Comparison of ENCODE assay signal across 10 cellular contexts in the genomic region with DNA sequence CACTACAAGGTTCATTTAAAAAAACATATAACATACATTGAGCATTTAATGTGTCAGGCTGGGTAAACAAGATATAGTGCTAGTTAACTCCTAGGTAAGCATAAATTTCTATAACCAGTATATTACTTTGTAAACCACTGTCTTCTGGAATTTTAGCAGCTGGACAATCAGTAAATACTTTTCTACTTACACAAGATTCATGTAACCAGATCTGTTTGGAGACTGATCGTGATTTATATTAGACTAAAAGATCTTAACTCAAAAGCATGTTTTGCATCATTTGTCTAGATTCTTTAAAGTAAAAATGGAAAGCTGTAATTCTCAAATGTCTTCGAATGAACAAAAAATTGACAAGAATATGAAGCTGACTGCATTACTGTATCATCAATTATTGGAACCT. TPM values are rescaled to one million over a fixed set of nuclear protein-coding genes. Genes with fewer than 3 reads are reported as not detected.
A peak's percentile ranks its signal among the peaks of the same experiment; 100 is the strongest.
DNase-seq lines count a peak whose midpoint lies in the region; ATAC-seq and TF ChIP-seq lines count a peak whose summit lies in the region.
"Had no signal": no experiment of that assay in that cellular context is flagged by ENCODE, and none has a peak within 500 bp of the region (broad histone marks: within the 10 kb centered on the region; RNA-seq: fewer than 3 reads in every experiment).

No MANE protein-coding gene starts in this region.

- DNase-seq in WTC11 (ENCODE audit: low spot score) = no peak
- peak; percentile 11 for DNase-seq in iris pigment epithelial cell (ENCODE audit: low read depth)
- DNase-seq in stimulated activated effector memory CD8-positive, alpha-beta T cell treated with anti-CD3 and anti-CD28 coated beads, Interleukin-12 subunit alpha, Interleukin-12 subunit beta, amount 100 ng/mL, for 72 hours (ENCODE audit: low spot score in 2 of 2) = no peak
- DNase-seq in brain microvascular endothelial cell = no peak
- no peak for DNase-seq in AG08395 (ENCODE audit: low spot score)
- DNase-seq in HuH-7.5 (ENCODE audit: low spot score) = no peak
- DNase-seq: activated CD8-positive, alpha-beta memory T cell treated with anti-CD3 and anti-CD28 coated beads for 24 hours; left ventricle myocardium superior; NCI-H524 had no signal

- H3K27me3 ChIP-seq in HUES48 (ENCODE audit: control insufficient read depth, insufficient read depth, low read length) = peaks cover 12% of the 10 kb centered on the region; the same call in 1 of the 2 replicates
- no peaks in the 10 kb centered on the region for H3K27me3 ChIP-seq in brain microvascular endothelial cell (replicated peaks)

- no peaks in the 10 kb centered on the region for H3K9me3 ChIP-seq in HUES48 (ENCODE audit: control insufficient read depth, insufficient read depth, low read length)

- CTCF ChIA-PET in WTC11 (lab: Charles Lee) = interaction anchor here (0.7 to 2.7 kb wide), 6 partner anchors 15 to 179 kb away, joined by 3 to 9 read pairs (median 5); a partner anchor contains a TSS

- H3K36me3 ChIP-seq in HUES48 (ENCODE audit: control insufficient read depth, insufficient read depth, low read length) = no peaks in the 10 kb centered on the region
- no peaks in the 10 kb centered on the region for H3K36me3 ChIP-seq in brain microvascular endothelial cell (replicated peaks)

- no peak overlapping the region for H3K27ac ChIP-seq in HUES48 (ENCODE audit: low read depth, low read length)
- no peak overlapping the region for H3K27ac ChIP-seq in brain microvascular endothelial cell

- no peaks in the 10 kb centered on the region for H3K9me3 Mint-ChIP-seq in WTC11
- H3K9me3 Mint-ChIP-seq in stimulated activated effector memory CD8-positive, alpha-beta T cell treated with anti-CD3 and anti-CD28 coated beads, Interleukin-12 subunit alpha, Interleukin-12 subunit beta, amount 100 ng/mL, for 72 hours = no peaks in the 10 kb centered on the region

- TF ChIP-seq CTCF in WTC11 (IDR thresholded peaks at IDR 0.05) = no peak
- no peak for TF ChIP-seq CTCF in brain microvascular endothelial cell (IDR thresholded peaks at IDR 0.05; ENCODE audit: low read depth, low read length, missing control alignments)

- H3K4me1 Mint-ChIP-seq in WTC11 = peaks cover 22% of the 10 kb centered on the region
- peaks cover 19% of the 10 kb centered on the region for H3K4me1 Mint-ChIP-seq in stimulated activated effector memory CD8-positive, alpha-beta T cell treated with anti-CD3 and anti-CD28 coated beads, Interleukin-12 subunit alpha, Interleukin-12 subunit beta, amount 100 ng/mL, for 72 hours

- H3K36me3 Mint-ChIP-seq in WTC11 = no peaks in the 10 kb centered on the region
- H3K36me3 Mint-ChIP-seq in stimulated activated effector memory CD8-positive, alpha-beta T cell treated with anti-CD3 and anti-CD28 coated beads, Interleukin-12 subunit alpha, Interleukin-12 subunit beta, amount 100 ng/mL, for 72 hours = peaks cover 10% of the 10 kb centered on the region

- peaks cover 8% of the 10 kb centered on the region for H3K4me1 ChIP-seq in HUES48 (ENCODE audit: control insufficient read depth, insufficient read depth, low read length)

- H3K27me3 Mint-ChIP-seq in WTC11 (ENCODE audit: low read depth) = peaks cover 11% of the 10 kb centered on the region

- in situ Hi-C loops in brain microvascular endothelial cell (cut with HindIII; ENCODE audit: low pct_ligation_motif_present, low sequenced_read_pairs) = no loop called here

- H3K9ac ChIP-seq in HUES48 (ENCODE audit: low read depth, low read length) = no peak overlapping the region

- no peak overlapping the region for H3K27ac Mint-ChIP-seq in WTC11
- H3K27ac Mint-ChIP-seq in stimulated activated effector memory CD8-positive, alpha-beta T cell treated with anti-CD3 and anti-CD28 coated beads, Interleukin-12 subunit alpha, Interleukin-12 subunit beta, amount 100 ng/mL, for 72 hours = no peak overlapping the region

- POLR2A ChIA-PET in WTC11 (lab: Charles Lee) = no interaction called here

- ATAC-seq in WTC11 = no peak
- ATAC-seq in stimulated activated effector memory CD8-positive, alpha-beta T cell treated with anti-CD3 and anti-CD28 coated beads, Interleukin-12 subunit alpha, Interleukin-12 subunit beta, amount 100 ng/mL, for 72 hours = no peak

- H3K4me3 ChIP-seq in HUES48 (ENCODE audit: low read depth, low read length) (peak overlapping the region; percentile 84; the same call in 1 of the 2 replicates), brain microvascular endothelial cell (ENCODE audit: low read depth, low read length) (no peak overlapping the region)

- peak overlapping the region; percentile 92 for H3K4me3 Mint-ChIP-seq in WTC11
- H3K4me3 Mint-ChIP-seq in stimulated activated effector memory CD8-positive, alpha-beta T cell treated with anti-CD3 and anti-CD28 coated beads, Interleukin-12 subunit alpha, Interleukin-12 subunit beta, amount 100 ng/mL, for 72 hours = peak overlapping the region; percentile 96

TF ChIP-seq in WTC11, 78 proteins besides CTCF, POLR2A, EP300 and RAD21 (continues in another document):
- TF ChIP-seq TP53 (CRISPR knock-in tag; IDR thresholded peaks at IDR 0.05) = no peak
- TF ChIP-seq, protein P1, sequence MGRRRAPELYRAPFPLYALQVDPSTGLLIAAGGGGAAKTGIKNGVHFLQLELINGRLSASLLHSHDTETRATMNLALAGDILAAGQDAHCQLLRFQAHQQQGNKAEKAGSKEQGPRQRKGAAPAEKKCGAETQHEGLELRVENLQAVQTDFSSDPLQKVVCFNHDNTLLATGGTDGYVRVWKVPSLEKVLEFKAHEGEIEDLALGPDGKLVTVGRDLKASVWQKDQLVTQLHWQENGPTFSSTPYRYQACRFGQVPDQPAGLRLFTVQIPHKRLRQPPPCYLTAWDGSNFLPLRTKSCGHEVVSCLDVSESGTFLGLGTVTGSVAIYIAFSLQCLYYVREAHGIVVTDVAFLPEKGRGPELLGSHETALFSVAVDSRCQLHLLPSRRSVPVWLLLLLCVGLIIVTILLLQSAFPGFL (CRISPR knock-in tag; IDR thresholded peaks at IDR 0.05; ENCODE audit: borderline replicate concordance) = no peak
- TF ChIP-seq, protein P2, sequence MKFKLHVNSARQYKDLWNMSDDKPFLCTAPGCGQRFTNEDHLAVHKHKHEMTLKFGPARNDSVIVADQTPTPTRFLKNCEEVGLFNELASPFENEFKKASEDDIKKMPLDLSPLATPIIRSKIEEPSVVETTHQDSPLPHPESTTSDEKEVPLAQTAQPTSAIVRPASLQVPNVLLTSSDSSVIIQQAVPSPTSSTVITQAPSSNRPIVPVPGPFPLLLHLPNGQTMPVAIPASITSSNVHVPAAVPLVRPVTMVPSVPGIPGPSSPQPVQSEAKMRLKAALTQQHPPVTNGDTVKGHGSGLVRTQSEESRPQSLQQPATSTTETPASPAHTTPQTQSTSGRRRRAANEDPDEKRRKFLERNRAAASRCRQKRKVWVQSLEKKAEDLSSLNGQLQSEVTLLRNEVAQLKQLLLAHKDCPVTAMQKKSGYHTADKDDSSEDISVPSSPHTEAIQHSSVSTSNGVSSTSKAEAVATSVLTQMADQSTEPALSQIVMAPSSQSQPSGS (CRISPR knock-in tag; IDR thresholded peaks at IDR 0.05; ENCODE audit: borderline replicate concordance, low read depth) = no peak
- TF ChIP-seq NR1H2 (CRISPR knock-in tag; IDR thresholded peaks at IDR 0.05) = no peak
- TF ChIP-seq, protein P3, sequence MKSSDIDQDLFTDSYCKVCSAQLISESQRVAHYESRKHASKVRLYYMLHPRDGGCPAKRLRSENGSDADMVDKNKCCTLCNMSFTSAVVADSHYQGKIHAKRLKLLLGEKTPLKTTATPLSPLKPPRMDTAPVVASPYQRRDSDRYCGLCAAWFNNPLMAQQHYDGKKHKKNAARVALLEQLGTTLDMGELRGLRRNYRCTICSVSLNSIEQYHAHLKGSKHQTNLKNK (CRISPR knock-in tag; IDR thresholded peaks at IDR 0.05) = no peak
- TF ChIP-seq NR3C1 (CRISPR knock-in tag; conservative IDR thresholded peaks at IDR 0.05; ENCODE audit: low read depth) = no peak
- TF ChIP-seq, protein P4, sequence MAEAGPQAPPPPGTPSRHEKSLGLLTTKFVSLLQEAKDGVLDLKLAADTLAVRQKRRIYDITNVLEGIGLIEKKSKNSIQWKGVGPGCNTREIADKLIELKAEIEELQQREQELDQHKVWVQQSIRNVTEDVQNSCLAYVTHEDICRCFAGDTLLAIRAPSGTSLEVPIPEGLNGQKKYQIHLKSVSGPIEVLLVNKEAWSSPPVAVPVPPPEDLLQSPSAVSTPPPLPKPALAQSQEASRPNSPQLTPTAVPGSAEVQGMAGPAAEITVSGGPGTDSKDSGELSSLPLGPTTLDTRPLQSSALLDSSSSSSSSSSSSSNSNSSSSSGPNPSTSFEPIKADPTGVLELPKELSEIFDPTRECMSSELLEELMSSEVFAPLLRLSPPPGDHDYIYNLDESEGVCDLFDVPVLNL (CRISPR knock-in tag; IDR thresholded peaks at IDR 0.05; ENCODE audit: borderline replicate concordance, low read depth) = no peak
- no peak for TF ChIP-seq EMX1 (CRISPR knock-in tag; IDR thresholded peaks at IDR 0.05)
- no peak for TF ChIP-seq ELF4 (CRISPR knock-in tag; IDR thresholded peaks at IDR 0.05; ENCODE audit: low read depth)

RNA-seq across cellular contexts. Expression of a gene that starts 0.9 kb away (rescaled TPM):
- 29.9 to 34.1 TPM (median 30.5 TPM) in 3 replicates for total RNA-seq in WTC11 (2021)

RNA-seq across cellular contexts. Expression of a gene that starts 15.2 kb away (rescaled TPM):
- 4.9 to 6.7 TPM (median 5.7 TPM) in 3 replicates for total RNA-seq in WTC11 (2021)
